Comparison of ENCODE assay signal across 16 cellular contexts in the genomic region with DNA sequence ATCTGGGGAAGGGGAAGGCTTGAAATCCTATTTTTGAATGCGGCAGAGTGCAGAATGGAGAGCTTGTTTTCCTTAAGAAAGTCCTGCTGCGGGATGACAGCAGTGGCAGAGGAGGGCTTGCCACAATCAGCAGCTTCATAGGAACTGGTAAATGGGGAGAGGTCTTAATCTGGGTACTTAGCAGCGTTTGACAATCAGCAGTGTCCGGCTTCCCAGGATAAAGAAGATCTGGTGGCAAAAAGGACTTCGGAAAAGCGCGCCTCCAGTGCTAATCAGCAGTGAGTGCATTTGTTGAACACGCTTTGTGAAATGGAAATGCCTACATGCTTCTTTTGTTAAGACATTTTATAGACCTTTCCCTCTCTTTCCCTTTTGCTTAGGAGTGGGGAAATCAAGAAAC.
DNase-seq lines count a peak whose midpoint lies in the region; ATAC-seq and TF ChIP-seq lines count a peak whose summit lies in the region.
"Had no signal": no experiment of that assay in that cellular context is flagged by ENCODE, and none has a peak within 500 bp of the region (broad histone marks: within the 10 kb centered on the region; RNA-seq: fewer than 3 reads in every experiment).

No MANE protein-coding gene starts in this region.

- no peak for TF ChIP-seq POLR2A in gastroesophageal sphincter (IDR thresholded peaks at IDR 0.05)

- TF ChIP-seq EP300 in gastroesophageal sphincter (IDR thresholded peaks at IDR 0.05): no peak

- peak overlapping the region; percentile 68 for H3K27ac ChIP-seq in C4-2B
- H3K27ac ChIP-seq in WERI-Rb-1: peak overlapping the region; percentile 11; the same call in 1 of the 2 replicates
- H3K27ac ChIP-seq in gastroesophageal sphincter: no peak overlapping the region
- H3K27ac ChIP-seq: PC-9, SJCRH30 had no signal

- TF ChIP-seq CTCF in C4-2B (conservative IDR thresholded peaks at IDR 0.05): no peak
- TF ChIP-seq CTCF in WERI-Rb-1 (IDR thresholded peaks at IDR 0.05; ENCODE audit: low read depth, low read length): no peak
- no peak for TF ChIP-seq CTCF in gastroesophageal sphincter (IDR thresholded peaks at IDR 0.05)

- DNase-seq in WERI-Rb-1 (peak; percentile 53), globus pallidus (ENCODE audit: low spot score) (peak; percentile 34), pons (ENCODE audit: low spot score) (peak; percentile 24), NCI-H1694 treated with DMSO at 0.1 percent for 48 hours (lab: John Stamatoyannopoulos, UW) (no peak)
- DNase-seq: DMS79, Karpas-422, MG63, NCI-H1048, NCI-H1436, NCI-H2227 treated with DMSO at 0.1 percent for 48 hours, NCI-H774, PC-9, SJCRH30 had no signal

- no peaks in the 10 kb centered on the region for H3K4me1 ChIP-seq in gastroesophageal sphincter

- H3K27me3 ChIP-seq in WERI-Rb-1 (ENCODE audit: insufficient read depth, low read depth, severe bottlenecking): no peaks in the 10 kb centered on the region
- H3K27me3 ChIP-seq in gastroesophageal sphincter: no peaks in the 10 kb centered on the region
- H3K27me3 ChIP-seq: MG63, SJCRH30 had no signal

- no peaks in the 10 kb centered on the region for H3K36me3 ChIP-seq in WERI-Rb-1
- H3K36me3 ChIP-seq in gastroesophageal sphincter: no peaks in the 10 kb centered on the region
- H3K36me3 ChIP-seq: MG63, SJCRH30 had no signal

- H3K4me3 ChIP-seq in WERI-Rb-1 (ENCODE audit: low read depth, low read length): no peak overlapping the region
- no peak overlapping the region for H3K4me3 ChIP-seq in gastroesophageal sphincter
- H3K4me3 ChIP-seq: MG63, PC-9, SJCRH30 had no signal

- no peaks in the 10 kb centered on the region for H3K9me3 ChIP-seq in WERI-Rb-1 (ENCODE audit: severe bottlenecking)
- no peaks in the 10 kb centered on the region for H3K9me3 ChIP-seq in gastroesophageal sphincter
- H3K9me3 ChIP-seq: MG63, SJCRH30 had no signal

- ATAC-seq in GM21529 (IDR thresholded peaks at IDR 0.05; ENCODE audit: unreplicated experiment) (no peak), gastroesophageal sphincter (no peak)

- WGBS in gastroesophageal sphincter (ENCODE audit: low coverage in 1 of 2), 2 donors: 90 to 96% methylated on average over 4 to 8 of the region's 8 CpGs

Comparison
In these comparisons a context has a peak if more than half of its experiments do, and no peak if none do; other contexts are left out.
1. H3K27ac ChIP-seq: peak in C4-2B (single experiment) and WERI-Rb-1 (single experiment); none in gastroesophageal sphincter (0 of 4).